ENCODE assay signal across 17 cellular contexts in genomic region chr19:19748249-19748938, GRCh38. TPM values are rescaled to one million over a fixed set of nuclear protein-coding genes. Genes with fewer than 3 reads are reported as not detected.
A peak's percentile ranks its signal among the peaks of the same experiment; 100 is the strongest.
DNase-seq lines count a peak whose midpoint lies in the region; ATAC-seq and TF ChIP-seq lines count a peak whose summit lies in the region.
"Had no signal": no experiment of that assay in that cellular context is flagged by ENCODE, and none has a peak within 500 bp of the region (broad histone marks: within the 10 kb centered on the region; RNA-seq: fewer than 3 reads in every experiment).

No MANE protein-coding gene starts in this region.

- DNase-seq in GM10248 (ENCODE audit: extremely low spot score) (peak; percentile 10), H7 (peak; percentile 26), lung (ENCODE audit: low spot score) (peak; percentile 9), tibial nerve (ENCODE audit: low spot score in 2 of 2) (no peak)
- DNase-seq in stimulated activated naive CD8-positive, alpha-beta T cell treated with anti-CD3 and anti-CD28 coated beads, Interleukin-15, amount 100 ng/mL, for 72 hours: no peak
- DNase-seq in stimulated activated CD4-positive, alpha-beta T cell treated with anti-CD3 and anti-CD28 coated beads, Interleukin-15, amount 100 ng/mL, for 24 hours: no peak
- DNase-seq: CD8-positive, alpha-beta T cell; COR-L47; DND-41; GDM1; GOT3 had no signal

- ATAC-seq in lung (ENCODE audit: insufficient read depth, low FRiP score) (no peak), HG02885 (IDR thresholded peaks at IDR 0.05; ENCODE audit: poor library complexity, unreplicated experiment) (no peak)
- no peak for ATAC-seq in stimulated activated naive CD8-positive, alpha-beta T cell treated with anti-CD3 and anti-CD28 coated beads, Interleukin-15, amount 100 ng/mL, for 72 hours
- ATAC-seq: A549; CD8-positive, alpha-beta T cell; GM12878 had no signal

- H3K4me3 ChIP-seq in H7 (ENCODE audit: insufficient read depth, low read depth, low read length): no peak overlapping the region
- no peak overlapping the region for H3K4me3 ChIP-seq in lung
- H3K4me3 ChIP-seq in tibial nerve: no peak overlapping the region
- H3K4me3 ChIP-seq: A549, GM12878, HAP-1 had no signal

- CTCF ChIA-PET in GM10248 (lab: Yijun Ruan, JAX): interaction anchor here (0.9 kb wide), 1 partner anchor 12 kb away, joined by 3 read pairs; no protein-coding TSS in a partner anchor

- H3K4me1 Mint-ChIP-seq in stimulated activated naive CD8-positive, alpha-beta T cell treated with anti-CD3 and anti-CD28 coated beads, Interleukin-15, amount 100 ng/mL, for 72 hours: no peaks in the 10 kb centered on the region
- H3K4me1 Mint-ChIP-seq: CD14-positive monocyte, IgD-negative memory B cell had no signal

- POLR2A ChIA-PET in GM10248 (lab: Yijun Ruan, JAX): no interaction called here

- H3K27me3 ChIP-seq in H7 (ENCODE audit: control insufficient read depth, insufficient read depth, low read length) (no peaks in the 10 kb centered on the region), lung (ENCODE audit: control insufficient read depth, insufficient read depth) (no peaks in the 10 kb centered on the region), tibial nerve (no peaks in the 10 kb centered on the region)

- peak overlapping the region in 1 of 2 donors; percentile 78 for H3K27ac Mint-ChIP-seq in stimulated activated naive CD8-positive, alpha-beta T cell treated with anti-CD3 and anti-CD28 coated beads, Interleukin-15, amount 100 ng/mL, for 72 hours
- H3K27ac Mint-ChIP-seq: CD14-positive monocyte; CD8-positive, alpha-beta T cell had no signal

- no peak for TF ChIP-seq CTCF in GM10248 (IDR thresholded peaks at IDR 0.05; ENCODE audit: control extremely low read depth, extremely low read depth, low read depth, missing control alignments)
- no peak for TF ChIP-seq CTCF in lung (IDR thresholded peaks at IDR 0.05; ENCODE audit: control extremely low read depth, extremely low read depth)
- no peak for TF ChIP-seq CTCF in tibial nerve (IDR thresholded peaks at IDR 0.05)

- no peak for TF ChIP-seq POLR2A in tibial nerve (IDR thresholded peaks at IDR 0.05)

- H3K36me3 ChIP-seq in H7 (replicated peaks; ENCODE audit: control insufficient read depth, insufficient read depth, low read length) (no peaks in the 10 kb centered on the region), lung (ENCODE audit: control insufficient read depth in 2 of 2, insufficient read depth in 2 of 2, low read length in 2 of 2) (no peaks in the 10 kb centered on the region), tibial nerve (peaks cover 0 to 9% (median 0%) of the 10 kb centered on the region in 3 donors)
- H3K36me3 ChIP-seq: HAP-1 had no signal

- no peaks in the 10 kb centered on the region for H3K4me1 ChIP-seq in lung (ENCODE audit: control insufficient read depth in 2 of 2, insufficient read depth in 2 of 2, low read length in 2 of 2)
- H3K4me1 ChIP-seq in tibial nerve: no peaks in the 10 kb centered on the region
- H3K4me1 ChIP-seq: A549, HAP-1 had no signal

- 83 to 90% methylated on average over 9 of the region's 9 CpGs for WGBS in lung, 2 donors
- 82% methylated on average over 5 to 9 of the region's 9 CpGs for WGBS in tibial nerve, 2 donors

- H3K27me3 Mint-ChIP-seq in stimulated activated naive CD8-positive, alpha-beta T cell treated with anti-CD3 and anti-CD28 coated beads, Interleukin-15, amount 100 ng/mL, for 72 hours: no peaks in the 10 kb centered on the region

- no peak overlapping the region for H3K27ac ChIP-seq in lung (ENCODE audit: low read depth in 1 of 2, low read length in 1 of 2)
- no peak overlapping the region for H3K27ac ChIP-seq in tibial nerve
- H3K27ac ChIP-seq: A549 had no signal

- no peak overlapping the region for H3K4me3 Mint-ChIP-seq in stimulated activated naive CD8-positive, alpha-beta T cell treated with anti-CD3 and anti-CD28 coated beads, Interleukin-15, amount 100 ng/mL, for 72 hours
- H3K4me3 Mint-ChIP-seq: CD14-positive monocyte; CD8-positive, alpha-beta T cell had no signal

- H3K9me3 Mint-ChIP-seq in stimulated activated naive CD8-positive, alpha-beta T cell treated with anti-CD3 and anti-CD28 coated beads, Interleukin-15, amount 100 ng/mL, for 72 hours: no peaks in the 10 kb centered on the region
- H3K9me3 Mint-ChIP-seq: CD8-positive, alpha-beta T cell; IgD-negative memory B cell had no signal

- H3K9me3 ChIP-seq in lung (ENCODE audit: control insufficient read depth in 2 of 2, insufficient read depth in 1 of 2, low read length in 1 of 2) (peaks cover 0 to 34% of the 10 kb centered on the region in 2 donors), tibial nerve (peaks cover 0 to 15% (median 0%) of the 10 kb centered on the region in 4 donors)
- H3K9me3 ChIP-seq: A549 had no signal

- no peak for TF ChIP-seq EP300 in tibial nerve (IDR thresholded peaks at IDR 0.05)

RNA-seq across cellular contexts. Expression of gene ZNF14, which starts 15.5 kb away (rescaled TPM):
- 2.3 and 4.3 TPM in 2 replicates for total RNA-seq in H7 (2014; rRNA removed; shearing (Covaris generic))
- total RNA-seq in lung (10 to 100 TPM in 1 of 2 donors, 1 to 10 TPM in 1; 4.3 to 18.1 TPM), tibial nerve (10 to 100 TPM; 12.0 to 14.2 (median 13.3) TPM)
- 1 to 10 TPM; 2.6 to 3.5 TPM for polyA plus RNA-seq in lung

Comparison
In these comparisons a context has a peak if more than half of its experiments do, and no peak if none do; other contexts are left out.
1. DNase-seq: peak in GM10248 (single experiment), H7 (single experiment) and lung (single experiment); none in tibial nerve (0 of 2), stimulated activated naive CD8-positive, alpha-beta T cell treated with anti-CD3 and anti-CD28 coated beads, Interleukin-15, amount 100 ng/mL, for 72 hours (0 of 2) and stimulated activated CD4-positive, alpha-beta T cell treated with anti-CD3 and anti-CD28 coated beads, Interleukin-15, amount 100 ng/mL, for 24 hours (single experiment).